Comparison of ENCODE assay signal across 21 cellular contexts in genomic region chr6:144339859-144340452, GRCh38. TPM values are rescaled to one million over a fixed set of nuclear protein-coding genes. Genes with fewer than 3 reads are reported as not detected.
A peak's percentile ranks its signal among the peaks of the same experiment; 100 is the strongest.
DNase-seq lines count a peak whose midpoint lies in the region; ATAC-seq and TF ChIP-seq lines count a peak whose summit lies in the region.
"Had no signal": no experiment of that assay in that cellular context is flagged by ENCODE, and none has a peak within 500 bp of the region (broad histone marks: within the 10 kb centered on the region; RNA-seq: fewer than 3 reads in every experiment).

No MANE protein-coding gene starts in this region.

- no peak overlapping the region for H3K23ac ChIP-seq in mesendoderm (ENCODE audit: low read length)

- H3F3A ChIP-seq in neural progenitor cell (ENCODE audit: low read depth) = no peaks in the 10 kb centered on the region

- peak; percentile 7 for ATAC-seq in Right ventricle myocardium inferior
- no peak for ATAC-seq in left ventricle myocardium superior
- no peak for ATAC-seq in upper lobe of right lung
- ATAC-seq: GM23338 had no signal

- H3K79me2 ChIP-seq in neural progenitor cell (ENCODE audit: low read depth) (no peaks in the 10 kb centered on the region), mesendoderm (ENCODE audit: control insufficient read depth, insufficient read depth, low read length) (peaks cover 30% of the 10 kb centered on the region)

- H3K4me1 Mint-ChIP-seq in endodermal cell = peaks cover 22% of the 10 kb centered on the region
- H3K4me1 Mint-ChIP-seq in neural progenitor cell = peaks cover 20% of the 10 kb centered on the region

- TF ChIP-seq CTCF in endodermal cell (conservative IDR thresholded peaks at IDR 0.05) (no peak), neural progenitor cell (IDR thresholded peaks at IDR 0.05) (no peak), upper lobe of right lung (IDR thresholded peaks at IDR 0.05) (no peak)

- H2BK5ac ChIP-seq in mesendoderm (ENCODE audit: low read length) = no peak overlapping the region

- H3K4me3 Mint-ChIP-seq in endodermal cell (no peak overlapping the region), neural progenitor cell (no peak overlapping the region)
- H3K4me3 Mint-ChIP-seq: CD4-positive, alpha-beta T cell; central memory CD8-positive, alpha-beta T cell; GM23338 had no signal

- no peak overlapping the region for H4K5ac ChIP-seq in mesendoderm (ENCODE audit: low read length)

- DNase-seq in Right ventricle myocardium inferior (ENCODE audit: missing footprints) (no peak), left ventricle myocardium superior (no peak), endodermal cell (no peak), neural progenitor cell (ENCODE audit: low spot score) (no peak), upper lobe of right lung (no peak), mesendoderm (no peak), KBM-7 (no peak), SKM-1 treated with dmso at 0.1 percent for 144 hours (lab: John Stamatoyannopoulos, UW; ENCODE audit: unreplicated experiment) (no peak)
- DNase-seq: ACHN; activated CD4-positive, alpha-beta T cell treated with anti-CD3 and anti-CD28 coated beads for 48 hours; activated CD8-positive, alpha-beta memory T cell treated with anti-CD3 and anti-CD28 coated beads, Interleukin-2, amount 50 U/mL, for 4 hours; activated effector memory CD4-positive, alpha-beta T cell treated with Interleukin-2 at 50 U/mL for 16 hours; amygdala; CD4-positive, alpha-beta T cell; DMS79; effector CD8-positive, alpha-beta T cell; NCI-H1694; stimulated activated CD4-positive, alpha-beta T cell treated with anti-CD3 and anti-CD28 coated beads, Interleukin-2, amount 100 ng/mL, for 48 hours had no signal

- H3K79me1 ChIP-seq in mesendoderm (ENCODE audit: low read length) = peaks cover 12% of the 10 kb centered on the region

- H4K8ac ChIP-seq in mesendoderm (ENCODE audit: low read depth, low read length) = no peak overlapping the region

- H3K27ac Mint-ChIP-seq in endodermal cell (peak overlapping the region; percentile 6), neural progenitor cell (peak overlapping the region; percentile 6)
- H3K27ac Mint-ChIP-seq: GM23338 had no signal

- intact Hi-C loops in Right ventricle myocardium inferior (cut with DNase I) = loop anchor here (5.0 kb wide), 1 partner anchor 53 kb away; the partner anchor contains the start of gene UTRN
- intact Hi-C loops in left ventricle myocardium superior (cut with micrococcal nuclease) = no loop called here
- intact Hi-C loops in upper lobe of right lung (cut with DNase I) = no loop called here

- no peak overlapping the region for H2AFZ ChIP-seq in neural progenitor cell (replicated peaks)
- H2AFZ ChIP-seq: GM23338, parathyroid adenoma had no signal

- H3K27me3 Mint-ChIP-seq in endodermal cell (ENCODE audit: insufficient read depth) (no peaks in the 10 kb centered on the region), neural progenitor cell (ENCODE audit: insufficient read depth, low read depth) (no peaks in the 10 kb centered on the region)
- H3K27me3 Mint-ChIP-seq: CD4-positive, alpha-beta T cell; central memory CD8-positive, alpha-beta T cell had no signal

- H3K9me3 Mint-ChIP-seq in endodermal cell (no peaks in the 10 kb centered on the region), neural progenitor cell (no peaks in the 10 kb centered on the region)
- H3K9me3 Mint-ChIP-seq: CD4-positive, alpha-beta T cell; central memory CD8-positive, alpha-beta T cell; GM23338 had no signal

- H3K4me2 ChIP-seq in neural progenitor cell = no peak overlapping the region
- H3K4me2 ChIP-seq in mesendoderm (ENCODE audit: low read length) = no peak overlapping the region
- H3K4me2 ChIP-seq: GM23338 had no signal

- H3K27ac ChIP-seq in endodermal cell (ENCODE audit: low read depth, low read length) = no peak overlapping the region
- H3K27ac ChIP-seq in neural progenitor cell = no peak overlapping the region
- H3K27ac ChIP-seq in upper lobe of right lung = peak overlapping the region; percentile 26
- H3K27ac ChIP-seq in mesendoderm (ENCODE audit: low read depth, low read length) = no peak overlapping the region
- H3K27ac ChIP-seq: parathyroid adenoma had no signal

- H3K27me3 ChIP-seq in endodermal cell (ENCODE audit: control insufficient read depth, insufficient read depth, low read length, poor library complexity, severe bottlenecking) (no peaks in the 10 kb centered on the region), neural progenitor cell (no peaks in the 10 kb centered on the region), upper lobe of right lung (no peaks in the 10 kb centered on the region), mesendoderm (ENCODE audit: insufficient read depth, low read length, poor library complexity) (no peaks in the 10 kb centered on the region)

- H2BK120ac ChIP-seq in mesendoderm (ENCODE audit: low read depth, low read length) = no peak overlapping the region

- H3K36me3 Mint-ChIP-seq in endodermal cell (ENCODE audit: low read depth) = no peaks in the 10 kb centered on the region
- H3K36me3 Mint-ChIP-seq in neural progenitor cell = peaks cover 9% of the 10 kb centered on the region

- no peak overlapping the region for H3K18ac ChIP-seq in mesendoderm (ENCODE audit: low read length)

- H3K9ac ChIP-seq in endodermal cell (ENCODE audit: extremely low read depth, low read length, poor library complexity, severe bottlenecking) = no peak overlapping the region
- no peak overlapping the region for H3K9ac ChIP-seq in neural progenitor cell
- no peak overlapping the region for H3K9ac ChIP-seq in mesendoderm (ENCODE audit: low read length)
- H3K9ac ChIP-seq: parathyroid adenoma had no signal

- no peak overlapping the region for H2AK5ac ChIP-seq in mesendoderm (ENCODE audit: low read length)

- no peaks in the 10 kb centered on the region for H3K4me1 ChIP-seq in endodermal cell (ENCODE audit: control insufficient read depth, insufficient read depth, low read length)
- peaks cover 5% of the 10 kb centered on the region for H3K4me1 ChIP-seq in neural progenitor cell
- H3K4me1 ChIP-seq in upper lobe of right lung = peaks cover 80% of the 10 kb centered on the region
- H3K4me1 ChIP-seq in mesendoderm (ENCODE audit: control insufficient read depth, low read depth, low read length) = no peaks in the 10 kb centered on the region

- H3K9me3 ChIP-seq in endodermal cell (ENCODE audit: control insufficient read depth, low read length) (no peaks in the 10 kb centered on the region), neural progenitor cell (ENCODE audit: low read depth) (no peaks in the 10 kb centered on the region), upper lobe of right lung (no peaks in the 10 kb centered on the region)

- no peaks in the 10 kb centered on the region for H3K36me3 ChIP-seq in endodermal cell (ENCODE audit: control insufficient read depth, insufficient read depth, low read length)
- no peaks in the 10 kb centered on the region for H3K36me3 ChIP-seq in neural progenitor cell
- H3K36me3 ChIP-seq in upper lobe of right lung = no peaks in the 10 kb centered on the region
- no peaks in the 10 kb centered on the region for H3K36me3 ChIP-seq in mesendoderm (ENCODE audit: control insufficient read depth, insufficient read depth, low read length)

- no peak overlapping the region for H3K56ac ChIP-seq in mesendoderm (ENCODE audit: low read length)

- H2BK15ac ChIP-seq in mesendoderm (replicated peaks; ENCODE audit: low read depth) = no peak overlapping the region

- H3K4me3 ChIP-seq in endodermal cell (ENCODE audit: low read length) = no peak overlapping the region
- no peak overlapping the region for H3K4me3 ChIP-seq in neural progenitor cell
- no peak overlapping the region for H3K4me3 ChIP-seq in upper lobe of right lung
- no peak overlapping the region for H3K4me3 ChIP-seq in mesendoderm (ENCODE audit: low read length)
- H3K4me3 ChIP-seq: GM23338 had no signal

- no peak overlapping the region for H3K4ac ChIP-seq in mesendoderm (ENCODE audit: low read depth, low read length)

- in situ Hi-C loops in KBM-7 (cut with MboI; ENCODE audit: low pct_unique_long_range_greater_than_20kb, low sequenced_read_pairs) = no loop called here

- 92 to 95% methylated on average over 8 to 12 of the region's 12 CpGs for WGBS in endodermal cell (ENCODE audit: insufficient coverage in 1 of 2, insufficient read length in 1 of 2), 2 experiments
- no CpG with 5 or more reads among the region's 12 CpGs for WGBS in mesendoderm (ENCODE audit: extremely low coverage, insufficient coverage, low lambda C conversion rate)

- no peaks in the 10 kb centered on the region for H4K20me1 ChIP-seq in neural progenitor cell (ENCODE audit: low read depth)

RNA-seq across cellular contexts. Expression of gene UTRN, which starts 54.8 kb away (rescaled TPM):
- total RNA-seq in Right ventricle myocardium inferior (69.2 TPM), left ventricle myocardium superior (72.0 TPM), endodermal cell (10 to 100 TPM; 67.7 to 79.7 TPM), neural progenitor cell (ENCODE audit: low replicate concordance) (44.3 and 60.9 TPM in 2 replicates), upper lobe of right lung (316 TPM)
- polyA plus RNA-seq in endodermal cell (2013, experiment 1 of 2) = 40.1 TPM
- 44.5 TPM for polyA plus RNA-seq in endodermal cell (2013, experiment 2 of 2)
- 27.5 TPM for polyA plus RNA-seq in mesendoderm (2013, experiment 1 of 2)
- 28.9 TPM for polyA plus RNA-seq in mesendoderm (2013, experiment 2 of 2)
